In the genomic region with DNA sequence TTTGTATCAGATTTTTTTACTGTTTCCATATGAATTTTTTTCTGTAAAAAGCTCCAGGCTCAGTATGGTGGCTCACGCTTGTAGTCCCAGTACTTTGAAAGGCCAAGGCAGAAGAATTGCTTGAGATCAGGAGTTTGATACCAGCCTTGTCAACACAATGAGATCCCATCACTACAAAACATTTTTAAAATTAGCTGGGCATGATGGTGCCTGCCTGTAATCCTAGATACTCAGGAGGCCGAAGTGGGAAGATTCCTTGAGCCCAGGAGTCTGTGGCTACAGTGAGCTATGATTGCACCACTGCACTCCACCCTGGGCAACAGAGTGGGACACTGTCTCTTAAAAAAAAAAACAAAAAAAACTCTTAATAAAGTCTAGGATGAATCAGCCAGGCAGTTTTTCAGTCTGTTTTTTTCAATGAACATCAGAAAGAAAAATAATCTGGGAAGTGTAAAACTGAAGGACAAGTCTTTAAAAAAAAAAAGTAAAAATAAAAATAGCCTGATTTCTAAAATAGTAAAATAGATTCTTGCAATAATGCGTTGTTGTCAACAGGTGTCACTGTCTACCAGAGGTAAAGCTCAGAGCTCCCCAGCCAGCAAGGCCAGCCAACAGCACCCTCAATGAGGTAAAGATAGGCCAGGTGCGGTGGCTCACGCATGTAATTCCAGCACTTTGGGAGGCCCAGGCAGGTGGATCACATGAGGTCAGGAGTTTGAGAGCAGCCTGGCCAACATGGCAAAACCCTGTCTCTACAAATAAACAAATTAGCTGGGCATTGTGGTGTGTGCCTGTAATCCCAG, we compare ENCODE assay signal across 8 cellular contexts. TPM values are rescaled to one million over a fixed set of nuclear protein-coding genes. Genes with fewer than 3 reads are reported as not detected.
A peak's percentile ranks its signal among the peaks of the same experiment; 100 is the strongest.
DNase-seq lines count a peak whose midpoint lies in the region; ATAC-seq, FAIRE-seq and TF ChIP-seq lines count a peak whose summit lies in the region.

No MANE protein-coding gene starts in this region.

- peaks cover 3 to 12% (median 6%) of the 10 kb centered on the region in 3 donors for H3K27me3 Mint-ChIP-seq in CD14-positive monocyte (ENCODE audit: low read depth in 3 of 3)

- H3K36me3 ChIP-seq in liver (ENCODE audit: control insufficient read depth in 4 of 4, insufficient read depth in 3 of 4, low read depth in 1 of 4, low read length in 3 of 4), result peaks cover 0 to 1% (median 0%) of the 10 kb centered on the region in 4 donors

- intact Hi-C loops in CD14-positive monocyte (cut with micrococcal nuclease), result loop anchor here (5.0 to 10.0 kb wide), 3 partner anchors 90 to 642 kb away; no protein-coding TSS in a partner anchor

- ATAC-seq in GM21515 (IDR thresholded peaks at IDR 0.05; ENCODE audit: unreplicated experiment), result peak; percentile 81
- ATAC-seq in activated CD4-positive, CD25-positive, alpha-beta regulatory T cell treated with anti-CD3 and anti-CD28 coated beads, Interleukin-2, amount 50 U/mL, for 24 hours, result peak; percentile 52 to 62
- ATAC-seq in GM21447 (IDR thresholded peaks at IDR 0.05; ENCODE audit: unreplicated experiment), result no peak

- no peak overlapping the region for H3K27ac ChIP-seq in liver (ENCODE audit: low read depth in 1 of 2, low read length in 2 of 2)

- H3K4me1 ChIP-seq in liver (ENCODE audit: control insufficient read depth in 4 of 4, insufficient read depth in 4 of 4, low read length in 3 of 4), result no peaks in the 10 kb centered on the region

- DNase-seq in CD14-positive monocyte (ENCODE audit: low spot score) (peak; percentile 53), NCI-H2107 treated with DMSO at 0.1 percent for 48 hours (lab: John Stamatoyannopoulos, UW; ENCODE audit: unreplicated experiment) (peak; percentile 39)
- DNase-seq in stimulated activated naive CD4-positive, alpha-beta T cell (lab: John Stamatoyannopoulos, UW), result peak; percentile 20 to 64 (median 31)

- H3K4me1 Mint-ChIP-seq in CD14-positive monocyte, result peaks cover 7% of the 10 kb centered on the region

- peak; percentile 83 to 85 for TF ChIP-seq RAD21 in liver (IDR thresholded peaks at IDR 0.05)

- H3K36me3 Mint-ChIP-seq in CD14-positive monocyte, result no peaks in the 10 kb centered on the region

- 18% methylated on average over 5 of the region's 5 CpGs for WGBS in liver

- H3K4me3 ChIP-seq in liver (ENCODE audit: low read depth in 1 of 3, low read length in 3 of 3), result no peak overlapping the region

- no peaks in the 10 kb centered on the region for H3K9me3 Mint-ChIP-seq in CD14-positive monocyte

- no peaks in the 10 kb centered on the region for H3K9me3 ChIP-seq in liver (ENCODE audit: control insufficient read depth in 4 of 4, low read length in 3 of 4)

- FAIRE-seq in colon (lab: Jason Lieb, UNC), result peak; percentile 14

- peak; percentile 69 for TF ChIP-seq CTCF in CD14-positive monocyte (IDR thresholded peaks at IDR 0.05)
- peak; percentile 59 for TF ChIP-seq CTCF in liver (IDR thresholded peaks at IDR 0.05; ENCODE audit: low read depth, low read length, missing input control)

- peak overlapping the region in 1 of 7 donors; percentile 26 for H3K27ac Mint-ChIP-seq in CD14-positive monocyte

- no peak overlapping the region for H3K4me3 Mint-ChIP-seq in CD14-positive monocyte

- peaks cover 0 to 4% (median 0%) of the 10 kb centered on the region in 4 donors for H3K27me3 ChIP-seq in liver (ENCODE audit: control insufficient read depth in 4 of 4, insufficient read depth in 4 of 4, low read length in 3 of 4)

- no peak overlapping the region for H3K9ac ChIP-seq in liver (ENCODE audit: low read depth in 1 of 2, low read length in 2 of 2)

TF ChIP-seq in liver, 16 proteins besides CTCF, POLR2A, EP300 and RAD21:
- TF ChIP-seq, protein P1, sequence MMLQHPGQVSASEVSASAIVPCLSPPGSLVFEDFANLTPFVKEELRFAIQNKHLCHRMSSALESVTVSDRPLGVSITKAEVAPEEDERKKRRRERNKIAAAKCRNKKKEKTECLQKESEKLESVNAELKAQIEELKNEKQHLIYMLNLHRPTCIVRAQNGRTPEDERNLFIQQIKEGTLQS (IDR thresholded peaks at IDR 0.05), result no peak

RNA-seq across cellular contexts. Expression of a gene that starts 9.3 kb away (rescaled TPM):
- polyA plus RNA-seq in CD14-positive monocyte, result 10 to 100 TPM; 29.9 to 31.4 TPM
- total RNA-seq in liver, result 10 to 100 TPM; 16.0 to 25.7 TPM
- 10 to 100 TPM; 10.0 to 23.5 TPM for polyA plus RNA-seq in liver

RNA-seq across cellular contexts. Expression of a gene that starts 25.7 kb away (rescaled TPM):
- polyA plus RNA-seq in CD14-positive monocyte (10 to 100 TPM in 1 of 2 donors, 1 to 10 TPM in 1; 7.9 to 11.9 TPM), liver (1 to 10 TPM; 2.3 to 3.4 TPM)
- total RNA-seq in liver, result 1 to 10 TPM; 4.5 to 8.7 TPM
